In genomic region chr14:24422261-24422660, GRCh38 we compare ENCODE assay signal across 2 cellular contexts.
TF ChIP-seq lines count a peak whose summit lies in the region.

No MANE protein-coding gene starts in this region.

TF ChIP-seq in GM12878, 131 proteins besides CTCF, POLR2A, EP300 and RAD21:
- TF ChIP-seq IKZF2 (IDR thresholded peaks at IDR 0.05) (0 out of 4 replicates have a peak, but pooled peaks of 1 of the 2 experiments have one; percentile 13), RUNX3 (IDR thresholded peaks at IDR 0.05; ENCODE audit: low read length) (peak; percentile 73), MTA3 (IDR thresholded peaks at IDR 0.05; ENCODE audit: borderline replicate concordance, low read length) (no peak), RFX5 (IDR thresholded peaks at IDR 0.05; ENCODE audit: low read depth, low read length) (no peak)

TF ChIP-seq in GM23338, 12 proteins besides CTCF, POLR2A, EP300 and RAD21:
- no peak for TF ChIP-seq ZNF462 (CRISPR knock-in tag; IDR thresholded peaks at IDR 0.05)
- TF ChIP-seq ZNF331 (CRISPR knock-in tag; IDR thresholded peaks at IDR 0.05; ENCODE audit: low read depth) = no peak
- TF ChIP-seq, protein P1, sequence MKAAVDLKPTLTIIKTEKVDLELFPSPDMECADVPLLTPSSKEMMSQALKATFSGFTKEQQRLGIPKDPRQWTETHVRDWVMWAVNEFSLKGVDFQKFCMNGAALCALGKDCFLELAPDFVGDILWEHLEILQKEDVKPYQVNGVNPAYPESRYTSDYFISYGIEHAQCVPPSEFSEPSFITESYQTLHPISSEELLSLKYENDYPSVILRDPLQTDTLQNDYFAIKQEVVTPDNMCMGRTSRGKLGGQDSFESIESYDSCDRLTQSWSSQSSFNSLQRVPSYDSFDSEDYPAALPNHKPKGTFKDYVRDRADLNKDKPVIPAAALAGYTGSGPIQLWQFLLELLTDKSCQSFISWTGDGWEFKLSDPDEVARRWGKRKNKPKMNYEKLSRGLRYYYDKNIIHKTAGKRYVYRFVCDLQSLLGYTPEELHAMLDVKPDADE (IDR thresholded peaks at IDR 0.05) = no peak
- TF ChIP-seq, protein P2, sequence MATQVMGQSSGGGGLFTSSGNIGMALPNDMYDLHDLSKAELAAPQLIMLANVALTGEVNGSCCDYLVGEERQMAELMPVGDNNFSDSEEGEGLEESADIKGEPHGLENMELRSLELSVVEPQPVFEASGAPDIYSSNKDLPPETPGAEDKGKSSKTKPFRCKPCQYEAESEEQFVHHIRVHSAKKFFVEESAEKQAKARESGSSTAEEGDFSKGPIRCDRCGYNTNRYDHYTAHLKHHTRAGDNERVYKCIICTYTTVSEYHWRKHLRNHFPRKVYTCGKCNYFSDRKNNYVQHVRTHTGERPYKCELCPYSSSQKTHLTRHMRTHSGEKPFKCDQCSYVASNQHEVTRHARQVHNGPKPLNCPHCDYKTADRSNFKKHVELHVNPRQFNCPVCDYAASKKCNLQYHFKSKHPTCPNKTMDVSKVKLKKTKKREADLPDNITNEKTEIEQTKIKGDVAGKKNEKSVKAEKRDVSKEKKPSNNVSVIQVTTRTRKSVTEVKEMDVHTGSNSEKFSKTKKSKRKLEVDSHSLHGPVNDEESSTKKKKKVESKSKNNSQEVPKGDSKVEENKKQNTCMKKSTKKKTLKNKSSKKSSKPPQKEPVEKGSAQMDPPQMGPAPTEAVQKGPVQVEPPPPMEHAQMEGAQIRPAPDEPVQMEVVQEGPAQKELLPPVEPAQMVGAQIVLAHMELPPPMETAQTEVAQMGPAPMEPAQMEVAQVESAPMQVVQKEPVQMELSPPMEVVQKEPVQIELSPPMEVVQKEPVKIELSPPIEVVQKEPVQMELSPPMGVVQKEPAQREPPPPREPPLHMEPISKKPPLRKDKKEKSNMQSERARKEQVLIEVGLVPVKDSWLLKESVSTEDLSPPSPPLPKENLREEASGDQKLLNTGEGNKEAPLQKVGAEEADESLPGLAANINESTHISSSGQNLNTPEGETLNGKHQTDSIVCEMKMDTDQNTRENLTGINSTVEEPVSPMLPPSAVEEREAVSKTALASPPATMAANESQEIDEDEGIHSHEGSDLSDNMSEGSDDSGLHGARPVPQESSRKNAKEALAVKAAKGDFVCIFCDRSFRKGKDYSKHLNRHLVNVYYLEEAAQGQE (IDR thresholded peaks at IDR 0.05; ENCODE audit: unreplicated experiment) = no peak
- TF ChIP-seq CREB1 (CRISPR knock-in tag; IDR thresholded peaks at IDR 0.05; ENCODE audit: low read depth) = no peak
- no peak for TF ChIP-seq STAT1 (IDR thresholded peaks at IDR 0.05; ENCODE audit: unreplicated experiment)
- no peak for TF ChIP-seq POLR2AphosphoS5 (IDR thresholded peaks at IDR 0.05; ENCODE audit: low read depth)
- TF ChIP-seq JUNB (IDR thresholded peaks at IDR 0.05; ENCODE audit: unreplicated experiment) = no peak
- TF ChIP-seq NANOG (IDR thresholded peaks at IDR 0.05; ENCODE audit: borderline replicate concordance) = no peak
- no peak for TF ChIP-seq EZH2phosphoT487 (IDR thresholded peaks at IDR 0.05; ENCODE audit: unreplicated experiment)
- TF ChIP-seq EZH2 (IDR thresholded peaks at IDR 0.05; ENCODE audit: low read depth, unreplicated experiment) = no peak
- TF ChIP-seq ZNF114 (CRISPR knock-in tag; IDR thresholded peaks at IDR 0.05) = no peak
